Comparison of ENCODE assay signal across 8 cellular contexts in genomic region chr2:74392449-74392743, GRCh38. TPM values are rescaled to one million over a fixed set of nuclear protein-coding genes. Genes with fewer than 3 reads are reported as not detected.
DNase-seq lines count a peak whose midpoint lies in the region; ATAC-seq and TF ChIP-seq lines count a peak whose summit lies in the region.

No MANE protein-coding gene starts in this region.

- no peak for ATAC-seq in WTC11
- ATAC-seq in stimulated activated naive B cell treated with anti-CD40 and anti-IgM and Interleukin-4, amounts not matched to agents 10 μg/mL and 1 μg/mL and 100 μg/mL, for 72 hours (replicated peaks): peak in 1 of 2 donors; percentile 19

- no peaks in the 10 kb centered on the region for H3K27me3 Mint-ChIP-seq in activated CD4-positive, alpha-beta memory T cell treated with anti-CD3 and anti-CD28 coated beads for 36 hours
- peaks cover 6% of the 10 kb centered on the region for H3K27me3 Mint-ChIP-seq in activated CD4-positive, alpha-beta memory T cell treated with anti-CD3 and anti-CD28 coated beads, Interleukin-2, amount 10 ng/mL, durations not matched to agents 7 days and 5 days
- H3K27me3 Mint-ChIP-seq in WTC11 (ENCODE audit: low read depth) (no peaks in the 10 kb centered on the region; the same call in none of the 2 replicates), immature natural killer cell (ENCODE audit: low read depth in 3 of 3) (peaks cover 0 to 10% (median 8%) of the 10 kb centered on the region in 3 donors)
- H3K27me3 Mint-ChIP-seq in stimulated activated naive B cell treated with anti-CD40 and anti-IgM and Interleukin-4, amounts not matched to agents 10 μg/mL and 1 μg/mL and 100 μg/mL, for 72 hours: peaks cover 4 to 5% of the 10 kb centered on the region in 2 donors

- no peak overlapping the region for H3K27ac Mint-ChIP-seq in activated CD4-positive, alpha-beta memory T cell treated with anti-CD3 and anti-CD28 coated beads for 36 hours
- no peak overlapping the region for H3K27ac Mint-ChIP-seq in activated CD4-positive, alpha-beta memory T cell treated with anti-CD3 and anti-CD28 coated beads, Interleukin-2, amount 10 ng/mL, durations not matched to agents 7 days and 5 days
- H3K27ac Mint-ChIP-seq in WTC11 (peak overlapping the region; percentile 75; the same call in 1 of the 2 replicates), immature natural killer cell (peak overlapping the region in 1 of 6 donors; percentile 99)
- peak overlapping the region; percentile 100 for H3K27ac Mint-ChIP-seq in stimulated activated naive B cell treated with anti-CD40 and anti-IgM and Interleukin-4, amounts not matched to agents 10 μg/mL and 1 μg/mL and 100 μg/mL, for 72 hours

- CTCF ChIA-PET in activated CD4-positive, alpha-beta memory T cell treated with anti-CD3 and anti-CD28 coated beads for 36 hours (lab: Charles Lee): interaction anchor here (0.6 to 6.9 kb wide), 12 partner anchors 7 to 568 kb away, joined by 3 to 46 read pairs (median 7); partner anchors contain the start of genes C2orf81, WBP1 and WDR54
- CTCF ChIA-PET in activated CD4-positive, alpha-beta memory T cell treated with anti-CD3 and anti-CD28 coated beads, Interleukin-2, amount 10 ng/mL, durations not matched to agents 7 days and 5 days (lab: Charles Lee): interaction anchor here (0.9 to 3.0 kb wide), 20 partner anchors 8 to 656 kb away, joined by 3 to 19 read pairs (median 6); partner anchors contain the start of genes AUP1, C2orf81, DCTN1 and HTRA2
- CTCF ChIA-PET in WTC11 (lab: Charles Lee): interaction anchor here (1.0 to 3.3 kb wide), 13 partner anchors 9 to 564 kb away, joined by 3 to 36 read pairs (median 12); partner anchors contain the start of genes CCDC142, STAMBP and TTC31

- DNase-seq in activated CD4-positive, alpha-beta memory T cell treated with anti-CD3 and anti-CD28 coated beads for 36 hours: no peak
- DNase-seq in activated CD4-positive, alpha-beta memory T cell treated with anti-CD3 and anti-CD28 coated beads, Interleukin-2, amount 10 ng/mL, durations not matched to agents 7 days and 5 days: no peak
- no peak for DNase-seq in WTC11 (ENCODE audit: low spot score)
- no peak for DNase-seq in immature natural killer cell
- no peak for DNase-seq in stimulated activated naive B cell treated with anti-CD40 and anti-IgM and Interleukin-4, amounts not matched to agents 10 μg/mL and 1 μg/mL and 100 μg/mL, for 72 hours
- no peak for DNase-seq in HuH-7 (ENCODE audit: low spot score)
- no peak for DNase-seq in NOMO-1 treated with DMSO at 0.1 percent for 48 hours (lab: John Stamatoyannopoulos, UW; ENCODE audit: unreplicated experiment)
- DNase-seq in retina: no peak

- POLR2A ChIA-PET in activated CD4-positive, alpha-beta memory T cell treated with anti-CD3 and anti-CD28 coated beads for 36 hours (lab: Charles Lee): interaction anchor here (0.6 to 1.9 kb wide), 4 partner anchors 13 to 655 kb away, joined by 3 to 8 read pairs (median 4); partner anchors contain the start of genes C2orf81, DCTN1, TPRKB and WDR54
- POLR2A ChIA-PET in activated CD4-positive, alpha-beta memory T cell treated with anti-CD3 and anti-CD28 coated beads, Interleukin-2, amount 10 ng/mL, durations not matched to agents 7 days and 5 days (lab: Charles Lee): interaction anchor here (0.6 to 2.6 kb wide), 12 partner anchors 17 to 655 kb away, joined by 3 to 15 read pairs (median 4); partner anchors contain the start of genes BOLA3, C2orf81, CCDC142 and MOB1A
- POLR2A ChIA-PET in WTC11 (lab: Charles Lee): interaction anchor here (0.6 to 1.6 kb wide), 7 partner anchors 10 to 66 kb away, joined by 3 to 12 read pairs (median 3); partner anchors contain the start of gene WBP1

- H3K4me3 Mint-ChIP-seq in activated CD4-positive, alpha-beta memory T cell treated with anti-CD3 and anti-CD28 coated beads for 36 hours: peak overlapping the region; percentile 92
- H3K4me3 Mint-ChIP-seq in activated CD4-positive, alpha-beta memory T cell treated with anti-CD3 and anti-CD28 coated beads, Interleukin-2, amount 10 ng/mL, durations not matched to agents 7 days and 5 days: no peak overlapping the region
- no peak overlapping the region; the same call in 1 of the 2 replicates for H3K4me3 Mint-ChIP-seq in WTC11
- peak overlapping the region in 3 of 5 donors; percentile 50 to 96 (median 61) for H3K4me3 Mint-ChIP-seq in immature natural killer cell
- peak overlapping the region; percentile 96 to 97 for H3K4me3 Mint-ChIP-seq in stimulated activated naive B cell treated with anti-CD40 and anti-IgM and Interleukin-4, amounts not matched to agents 10 μg/mL and 1 μg/mL and 100 μg/mL, for 72 hours

- H3K36me3 Mint-ChIP-seq in activated CD4-positive, alpha-beta memory T cell treated with anti-CD3 and anti-CD28 coated beads for 36 hours: no peaks in the 10 kb centered on the region
- no peaks in the 10 kb centered on the region for H3K36me3 Mint-ChIP-seq in activated CD4-positive, alpha-beta memory T cell treated with anti-CD3 and anti-CD28 coated beads, Interleukin-2, amount 10 ng/mL, durations not matched to agents 7 days and 5 days (ENCODE audit: low read depth)
- H3K36me3 Mint-ChIP-seq in WTC11 (no peaks in the 10 kb centered on the region), immature natural killer cell (no peaks in the 10 kb centered on the region)
- H3K36me3 Mint-ChIP-seq in stimulated activated naive B cell treated with anti-CD40 and anti-IgM and Interleukin-4, amounts not matched to agents 10 μg/mL and 1 μg/mL and 100 μg/mL, for 72 hours: peaks cover 0 to 2% of the 10 kb centered on the region in 2 donors

- intact Hi-C loops in activated CD4-positive, alpha-beta memory T cell treated with anti-CD3 and anti-CD28 coated beads for 36 hours (cut with micrococcal nuclease): loop anchor here (1.0 to 10.0 kb wide), 5 partner anchors 30 to 568 kb away; partner anchors contain the start of gene STAMBP

- H3K4me1 Mint-ChIP-seq in activated CD4-positive, alpha-beta memory T cell treated with anti-CD3 and anti-CD28 coated beads for 36 hours (ENCODE audit: low read depth): peaks cover 4% of the 10 kb centered on the region
- peaks cover 12% of the 10 kb centered on the region for H3K4me1 Mint-ChIP-seq in activated CD4-positive, alpha-beta memory T cell treated with anti-CD3 and anti-CD28 coated beads, Interleukin-2, amount 10 ng/mL, durations not matched to agents 7 days and 5 days
- H3K4me1 Mint-ChIP-seq in WTC11 (peaks cover 4% of the 10 kb centered on the region; the same call in 1 of the 2 replicates), immature natural killer cell (peaks cover 0 to 16% of the 10 kb centered on the region in 2 donors)
- peaks cover 0 to 2% of the 10 kb centered on the region in 2 donors for H3K4me1 Mint-ChIP-seq in stimulated activated naive B cell treated with anti-CD40 and anti-IgM and Interleukin-4, amounts not matched to agents 10 μg/mL and 1 μg/mL and 100 μg/mL, for 72 hours

- TF ChIP-seq CTCF in WTC11 (IDR thresholded peaks at IDR 0.05): no peak

- H3K9me3 Mint-ChIP-seq in activated CD4-positive, alpha-beta memory T cell treated with anti-CD3 and anti-CD28 coated beads for 36 hours: no peaks in the 10 kb centered on the region
- no peaks in the 10 kb centered on the region for H3K9me3 Mint-ChIP-seq in activated CD4-positive, alpha-beta memory T cell treated with anti-CD3 and anti-CD28 coated beads, Interleukin-2, amount 10 ng/mL, durations not matched to agents 7 days and 5 days
- no peaks in the 10 kb centered on the region for H3K9me3 Mint-ChIP-seq in WTC11
- no peaks in the 10 kb centered on the region for H3K9me3 Mint-ChIP-seq in immature natural killer cell
- H3K9me3 Mint-ChIP-seq in stimulated activated naive B cell treated with anti-CD40 and anti-IgM and Interleukin-4, amounts not matched to agents 10 μg/mL and 1 μg/mL and 100 μg/mL, for 72 hours: no peaks in the 10 kb centered on the region

RNA-seq across cellular contexts. Expression of gene DCTN1, which starts 12.3 kb away (rescaled TPM):
- 10 to 100 TPM; 75.6 to 79.5 TPM for total RNA-seq in activated CD4-positive, alpha-beta memory T cell treated with anti-CD3 and anti-CD28 coated beads for 36 hours
- 10 to 100 TPM; 88.9 to 99.7 TPM for total RNA-seq in activated CD4-positive, alpha-beta memory T cell treated with anti-CD3 and anti-CD28 coated beads, Interleukin-2, amount 10 ng/mL, durations not matched to agents 7 days and 5 days
- 165 to 179 TPM (median 168 TPM) in 3 replicates for total RNA-seq in WTC11 (2021)
- 100 to 1,000 TPM in 1 of 3 donors, 10 to 100 TPM in 2; 38.0 to 106 (median 50.9) TPM for polyA plus RNA-seq in immature natural killer cell

RNA-seq across cellular contexts. Expression of gene C2orf81, which starts 29.0 kb away (rescaled TPM):
- 1 to 10 TPM; 2.4 to 2.8 TPM for total RNA-seq in activated CD4-positive, alpha-beta memory T cell treated with anti-CD3 and anti-CD28 coated beads for 36 hours
- 1 to 10 TPM; 1.2 to 1.6 TPM for total RNA-seq in activated CD4-positive, alpha-beta memory T cell treated with anti-CD3 and anti-CD28 coated beads, Interleukin-2, amount 10 ng/mL, durations not matched to agents 7 days and 5 days
- total RNA-seq in WTC11 (2021): 2.9 to 3.6 TPM (median 3.3 TPM) in 3 replicates
- polyA plus RNA-seq in immature natural killer cell: 1 to 10 TPM in 2 of 3 donors, not detected in 1; 1.6 TPM

RNA-seq across cellular contexts. Expression of gene WDR54, which starts 29.1 kb away (rescaled TPM):
- total RNA-seq in activated CD4-positive, alpha-beta memory T cell treated with anti-CD3 and anti-CD28 coated beads for 36 hours: 100 to 1,000 TPM; 101 TPM
- total RNA-seq in activated CD4-positive, alpha-beta memory T cell treated with anti-CD3 and anti-CD28 coated beads, Interleukin-2, amount 10 ng/mL, durations not matched to agents 7 days and 5 days: 100 to 1,000 TPM; 102 to 105 TPM
- total RNA-seq in WTC11 (2021): 55.2 to 95.7 TPM (median 89.3 TPM) in 3 replicates
- polyA plus RNA-seq in immature natural killer cell: 10 to 100 TPM; 38.0 to 94.8 (median 47.7) TPM

RNA-seq across cellular contexts. Expression of gene SLC4A5, which starts 49.2 kb away (rescaled TPM):
- 1 to 10 TPM; 2.9 to 3.1 TPM for total RNA-seq in activated CD4-positive, alpha-beta memory T cell treated with anti-CD3 and anti-CD28 coated beads for 36 hours
- 1 to 10 TPM; 2.5 to 3.4 TPM for total RNA-seq in activated CD4-positive, alpha-beta memory T cell treated with anti-CD3 and anti-CD28 coated beads, Interleukin-2, amount 10 ng/mL, durations not matched to agents 7 days and 5 days
- 0.62 to 1.8 TPM (median 1.2 TPM) in 3 replicates for total RNA-seq in WTC11 (2021)
- polyA plus RNA-seq in immature natural killer cell: not detected

RNA-seq across cellular contexts. Expression of gene RTKN, which starts 49.3 kb away (rescaled TPM):
- 1 to 10 TPM; 1.4 to 1.6 TPM for total RNA-seq in activated CD4-positive, alpha-beta memory T cell treated with anti-CD3 and anti-CD28 coated beads for 36 hours
- 1 to 10 TPM; 1.1 TPM for total RNA-seq in activated CD4-positive, alpha-beta memory T cell treated with anti-CD3 and anti-CD28 coated beads, Interleukin-2, amount 10 ng/mL, durations not matched to agents 7 days and 5 days
- total RNA-seq in WTC11 (2021): 66.6 to 80.1 TPM (median 67.7 TPM) in 3 replicates
- 10 to 100 TPM in 1 of 3 donors, 1 to 10 TPM in 2; 5.8 to 10.8 (median 8.4) TPM for polyA plus RNA-seq in immature natural killer cell

Comparison
In these comparisons a context has a peak if more than half of its experiments do, and no peak if none do; other contexts are left out.
1. H3K4me3 Mint-ChIP-seq: peak in activated CD4-positive, alpha-beta memory T cell treated with anti-CD3 and anti-CD28 coated beads for 36 hours (single experiment), immature natural killer cell (3 of 5) and stimulated activated naive B cell treated with anti-CD40 and anti-IgM and Interleukin-4, amounts not matched to agents 10 μg/mL and 1 μg/mL and 100 μg/mL, for 72 hours (2 of 2); none in activated CD4-positive, alpha-beta memory T cell treated with anti-CD3 and anti-CD28 coated beads, Interleukin-2, amount 10 ng/mL, durations not matched to agents 7 days and 5 days (single experiment) and WTC11 (single experiment).
2. H3K27ac Mint-ChIP-seq: peak in WTC11 (single experiment) and stimulated activated naive B cell treated with anti-CD40 and anti-IgM and Interleukin-4, amounts not matched to agents 10 μg/mL and 1 μg/mL and 100 μg/mL, for 72 hours (single experiment); none in activated CD4-positive, alpha-beta memory T cell treated with anti-CD3 and anti-CD28 coated beads for 36 hours (single experiment) and activated CD4-positive, alpha-beta memory T cell treated with anti-CD3 and anti-CD28 coated beads, Interleukin-2, amount 10 ng/mL, durations not matched to agents 7 days and 5 days (single experiment).